In genomic region chr12:125841332-125841731, GRCh38 we compare ENCODE assay signal across 8 cellular contexts.
"Had no signal": no experiment of that assay in that cellular context is flagged by ENCODE, and none has a peak within 500 bp of the region (broad histone marks: within the 10 kb centered on the region; RNA-seq: fewer than 3 reads in every experiment).

No MANE protein-coding gene starts in this region.

- H3K4me3 Mint-ChIP-seq: IgD-negative memory B cell had no signal

- H3K36me3 Mint-ChIP-seq: IgD-negative memory B cell had no signal

- H3K9ac ChIP-seq: KMS-11 had no signal

- H3K4me1 Mint-ChIP-seq: IgD-negative memory B cell had no signal

- H3K27ac ChIP-seq: HL-60, KMS-11 had no signal

- H3K27me3 Mint-ChIP-seq: IgD-negative memory B cell had no signal

- ATAC-seq: HepG2, K562 had no signal

- DNase-seq: IMR-90, KBM-7, KG1 had no signal

- H3K4me2 ChIP-seq: KMS-11 had no signal

- H3K4me3 ChIP-seq: K562 had no signal

- H3K27ac Mint-ChIP-seq: IgD-negative memory B cell had no signal
